In the genomic region with DNA sequence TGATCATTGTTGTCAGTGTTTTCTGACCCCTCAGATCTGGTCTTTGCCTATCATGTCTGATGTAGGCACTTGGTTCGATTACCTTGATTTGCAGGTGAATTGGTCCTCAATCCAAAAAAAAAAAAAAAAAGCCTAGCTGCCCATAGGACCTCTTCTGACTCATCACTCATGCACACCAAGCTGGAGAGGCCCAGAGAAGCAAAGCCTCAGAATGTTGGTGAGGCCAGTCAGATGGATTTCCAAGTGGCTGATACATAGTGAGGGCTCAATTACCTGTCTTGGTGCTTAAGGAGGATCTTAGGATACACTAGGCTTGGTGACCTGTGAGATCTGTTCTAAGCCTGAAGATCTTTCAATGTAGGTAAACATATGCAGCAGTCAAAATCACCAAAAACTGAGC, we compare ENCODE assay signal across 15 cellular contexts.
DNase-seq lines count a peak whose midpoint lies in the region; ATAC-seq and TF ChIP-seq lines count a peak whose summit lies in the region.
"Had no signal": no experiment of that assay in that cellular context is flagged by ENCODE, and none has a peak within 500 bp of the region (broad histone marks: within the 10 kb centered on the region; RNA-seq: fewer than 3 reads in every experiment).

No MANE protein-coding gene starts in this region.

- H3K27me3 ChIP-seq in gastrocnemius medialis = no peaks in the 10 kb centered on the region
- H3K27me3 ChIP-seq: colonic mucosa had no signal

- H3K27ac Mint-ChIP-seq in activated T-helper 17 cell treated with anti-CD3 and anti-CD28 coated beads, Interleukin-2, amount 50 U/mL, for 72 hours = peak overlapping the region; percentile 62
- H3K27ac Mint-ChIP-seq: activated CD4-positive, alpha-beta T cell treated with anti-CD3 and anti-CD28 coated beads, Interleukin-2, amount 10 ng/mL, durations not matched to agents 7 days and 5 days had no signal

- in situ Hi-C loops in gastrocnemius medialis (cut with MboI; ENCODE audit: low sequenced_read_pairs in 4 of 4) = loop anchor here in 1 of 4 donors (10.0 kb wide), 2 partner anchors 139 to 239 kb away; no protein-coding TSS in a partner anchor

- peaks cover 2 to 42% of the 10 kb centered on the region in 2 donors for H3K36me3 ChIP-seq in gastrocnemius medialis
- H3K36me3 ChIP-seq: colonic mucosa had no signal

- H3K4me1 Mint-ChIP-seq in activated T-helper 17 cell treated with anti-CD3 and anti-CD28 coated beads, Interleukin-2, amount 50 U/mL, for 72 hours = no peaks in the 10 kb centered on the region
- H3K4me1 Mint-ChIP-seq: activated CD4-positive, alpha-beta T cell treated with anti-CD3 and anti-CD28 coated beads, Interleukin-2, amount 10 ng/mL, durations not matched to agents 7 days and 5 days had no signal

- no peak for ATAC-seq in activated T-helper 17 cell treated with anti-CD3 and anti-CD28 coated beads, Interleukin-2, amount 50 U/mL, for 72 hours (replicated peaks)
- no peak for ATAC-seq in gastrocnemius medialis
- no peak for ATAC-seq in HG03135 (IDR thresholded peaks at IDR 0.05; ENCODE audit: unreplicated experiment)
- no peak for ATAC-seq in sciatic nerve

- no peaks in the 10 kb centered on the region for H3K9me3 ChIP-seq in gastrocnemius medialis
- H3K9me3 ChIP-seq: colonic mucosa had no signal

- no peaks in the 10 kb centered on the region for H3K27me3 Mint-ChIP-seq in activated T-helper 17 cell treated with anti-CD3 and anti-CD28 coated beads, Interleukin-2, amount 50 U/mL, for 72 hours
- H3K27me3 Mint-ChIP-seq: activated CD4-positive, alpha-beta T cell treated with anti-CD3 and anti-CD28 coated beads, Interleukin-2, amount 10 ng/mL, durations not matched to agents 7 days and 5 days had no signal

- TF ChIP-seq CTCF in fibroblast of the aortic adventitia (IDR thresholded peaks at IDR 0.05; ENCODE audit: insufficient read depth, low read length) = no peak
- TF ChIP-seq CTCF in gastrocnemius medialis (IDR thresholded peaks at IDR 0.05 in 4 of 5, conservative IDR thresholded peaks at IDR 0.05 in 1 of 5) = no peak

- DNase-seq in EL (peak; percentile 38), fibroblast of the aortic adventitia (ENCODE audit: low read depth) (peak; percentile 30), gastrocnemius medialis (no peak), cortex of kidney (lab: John Stamatoyannopoulos, UW) (no peak), sciatic nerve (ENCODE audit: low spot score) (no peak), DMS 273 (lab: John Stamatoyannopoulos, UW; ENCODE audit: unreplicated experiment) (no peak)
- DNase-seq: activated CD4-positive, alpha-beta T cell treated with anti-CD3 and anti-CD28 coated beads, Interleukin-2, amount 10 ng/mL, durations not matched to agents 7 days and 5 days; colonic mucosa; GF-D8; hippocampal formation; NCI-H1105; NCI-H748 treated with DMSO at 0.1 percent for 48 hours; posterior cingulate gyrus had no signal

- intact Hi-C loops in gastrocnemius medialis (cut with DNase I; ENCODE audit: low total_unique reads) = no loop called here
- intact Hi-C loops in sciatic nerve (cut with DNase I) = no loop called here

- H3K4me3 ChIP-seq in fibroblast of the aortic adventitia (ENCODE audit: low read depth, low read length) (no peak overlapping the region), gastrocnemius medialis (no peak overlapping the region)
- H3K4me3 ChIP-seq: colonic mucosa had no signal

- peak overlapping the region in 3 of 4 donors; percentile 13 to 24 (median 16) for H3K27ac ChIP-seq in gastrocnemius medialis
- H3K27ac ChIP-seq: colonic mucosa had no signal

- H3K36me3 Mint-ChIP-seq in activated T-helper 17 cell treated with anti-CD3 and anti-CD28 coated beads, Interleukin-2, amount 50 U/mL, for 72 hours (ENCODE audit: low read depth) = peaks cover 85% of the 10 kb centered on the region

- peaks cover 19 to 27% of the 10 kb centered on the region in 2 donors for H3K4me1 ChIP-seq in gastrocnemius medialis
- H3K4me1 ChIP-seq: colonic mucosa had no signal

- H3K4me3 Mint-ChIP-seq in activated T-helper 17 cell treated with anti-CD3 and anti-CD28 coated beads, Interleukin-2, amount 50 U/mL, for 72 hours = no peak overlapping the region
- H3K4me3 Mint-ChIP-seq: activated CD4-positive, alpha-beta T cell treated with anti-CD3 and anti-CD28 coated beads, Interleukin-2, amount 10 ng/mL, durations not matched to agents 7 days and 5 days had no signal

- no peaks in the 10 kb centered on the region for H3K9me3 Mint-ChIP-seq in activated T-helper 17 cell treated with anti-CD3 and anti-CD28 coated beads, Interleukin-2, amount 50 U/mL, for 72 hours
- H3K9me3 Mint-ChIP-seq: activated CD4-positive, alpha-beta T cell treated with anti-CD3 and anti-CD28 coated beads, Interleukin-2, amount 10 ng/mL, durations not matched to agents 7 days and 5 days had no signal

- no peak for TF ChIP-seq POLR2A in gastrocnemius medialis (IDR thresholded peaks at IDR 0.05)

Comparison
In these comparisons a context has a peak if more than half of its experiments do, and no peak if none do; other contexts are left out.
1. DNase-seq: peak in EL (single experiment) and fibroblast of the aortic adventitia (single experiment); none in gastrocnemius medialis (0 of 2), cortex of kidney (single experiment), sciatic nerve (single experiment) and DMS 273 (single experiment).